Comparison of ENCODE assay signal across 13 cellular contexts in genomic region chr11:65547446-65548125, GRCh38. TPM values are rescaled to one million over a fixed set of nuclear protein-coding genes. Genes with fewer than 3 reads are reported as not detected.
DNase-seq lines count a peak whose midpoint lies in the region; ATAC-seq and TF ChIP-seq lines count a peak whose summit lies in the region.
"Had no signal": no experiment of that assay in that cellular context is flagged by ENCODE, and none has a peak within 500 bp of the region (broad histone marks: within the 10 kb centered on the region; RNA-seq: fewer than 3 reads in every experiment).

No MANE protein-coding gene starts in this region.

- TF ChIP-seq CTCF in right atrium auricular region (IDR thresholded peaks at IDR 0.05): no peak
- TF ChIP-seq CTCF in esophagus squamous epithelium (IDR thresholded peaks at IDR 0.05): no peak

- H3K9me3 ChIP-seq in right atrium auricular region (no peaks in the 10 kb centered on the region), esophagus squamous epithelium (no peaks in the 10 kb centered on the region)
- H3K9me3 ChIP-seq: ovary had no signal

- TF ChIP-seq POLR2A in esophagus squamous epithelium (IDR thresholded peaks at IDR 0.05): no peak

- H3K27me3 ChIP-seq in right atrium auricular region: no peaks in the 10 kb centered on the region
- H3K27me3 ChIP-seq in esophagus squamous epithelium: no peaks in the 10 kb centered on the region
- H3K27me3 ChIP-seq: ovary had no signal

- H3K4me3 ChIP-seq in right atrium auricular region: no peak overlapping the region
- H3K4me3 ChIP-seq in esophagus squamous epithelium: no peak overlapping the region
- H3K4me3 ChIP-seq: ovary had no signal

- H3K36me3 Mint-ChIP-seq in T-cell: peaks cover 18% of the 10 kb centered on the region
- H3K36me3 Mint-ChIP-seq in central memory CD8-positive, alpha-beta T cell (ENCODE audit: insufficient read depth): peaks cover 19% of the 10 kb centered on the region
- peaks cover 60% of the 10 kb centered on the region for H3K36me3 Mint-ChIP-seq in stimulated activated effector memory CD8-positive, alpha-beta T cell treated with anti-CD3 and anti-CD28 coated beads, Interleukin-12 subunit alpha, Interleukin-12 subunit beta, amount 100 ng/mL, for 72 hours

- H3K4me1 Mint-ChIP-seq in T-cell: peaks cover 50 to 71% (median 61%) of the 10 kb centered on the region in 3 donors
- H3K4me1 Mint-ChIP-seq in central memory CD8-positive, alpha-beta T cell: peaks cover 53% of the 10 kb centered on the region
- peaks cover 72% of the 10 kb centered on the region for H3K4me1 Mint-ChIP-seq in stimulated activated effector memory CD8-positive, alpha-beta T cell treated with anti-CD3 and anti-CD28 coated beads, Interleukin-12 subunit alpha, Interleukin-12 subunit beta, amount 100 ng/mL, for 72 hours

- H3K9me3 Mint-ChIP-seq in T-cell: no peaks in the 10 kb centered on the region
- no peaks in the 10 kb centered on the region for H3K9me3 Mint-ChIP-seq in central memory CD8-positive, alpha-beta T cell
- H3K9me3 Mint-ChIP-seq in stimulated activated effector memory CD8-positive, alpha-beta T cell treated with anti-CD3 and anti-CD28 coated beads, Interleukin-12 subunit alpha, Interleukin-12 subunit beta, amount 100 ng/mL, for 72 hours: no peaks in the 10 kb centered on the region

- no peaks in the 10 kb centered on the region for H3K27me3 Mint-ChIP-seq in T-cell
- no peaks in the 10 kb centered on the region for H3K27me3 Mint-ChIP-seq in central memory CD8-positive, alpha-beta T cell

- H3K4me1 ChIP-seq in right atrium auricular region (peaks cover 0 to 6% of the 10 kb centered on the region in 2 donors), esophagus squamous epithelium (peaks cover 12 to 42% (median 24%) of the 10 kb centered on the region in 3 donors)

- intact Hi-C loops in Right ventricle myocardium inferior (cut with DNase I): no loop called here
- intact Hi-C loops in esophagus squamous epithelium (cut with DNase I): loop anchor here (10.0 kb wide), 1 partner anchor 67 kb away; the partner anchor contains the start of genes MAP3K11 and PCNX3

- DNase-seq in Right ventricle myocardium inferior (ENCODE audit: missing footprints) (peak; percentile 40), right atrium auricular region (ENCODE audit: low spot score) (no peak), T-cell (peak in 12 of 34 experiments; percentile 25 to 61 (median 42)), DMS 273 treated with DMSO at 0.1 percent for 48 hours (lab: John Stamatoyannopoulos, UW) (no peak), DMS53 (lab: John Stamatoyannopoulos, UW) (no peak), esophagus squamous epithelium (lab: John Stamatoyannopoulos, UW) (no peak)
- DNase-seq in central memory CD8-positive, alpha-beta T cell (ENCODE audit: low spot score in 2 of 2): peak in 1 of 2 donors; percentile 33
- no peak for DNase-seq in stimulated activated effector memory CD8-positive, alpha-beta T cell treated with anti-CD3 and anti-CD28 coated beads, Interleukin-12 subunit alpha, Interleukin-12 subunit beta, amount 100 ng/mL, for 72 hours (ENCODE audit: low spot score in 2 of 2)
- DNase-seq: NCI-H1436; NCI-H510A treated with DMSO at 0.1 percent for 48 hours; ovary; SHP77; stimulated activated CD8-positive, alpha-beta memory T cell treated with anti-CD3 and anti-CD28 coated beads, Interleukin-4, amount 100 ng/mL, for 48 hours had no signal

- H3K36me3 ChIP-seq in right atrium auricular region (peaks cover 19% of the 10 kb centered on the region), esophagus squamous epithelium (peaks cover 0 to 44% (median 0%) of the 10 kb centered on the region in 3 donors)
- H3K36me3 ChIP-seq: ovary had no signal

- CTCF ChIA-PET in T-cell (lab: Charles Lee): interaction anchor here in 1 of 2 donors (0.8 kb wide), 2 partner anchors 18 to 232 kb away, joined by 3 to 4 read pairs; no protein-coding TSS in a partner anchor

- no peak for ATAC-seq in Right ventricle myocardium inferior
- peak in 1 of 4 experiments; percentile 3 for ATAC-seq in T-cell (replicated peaks in 1 of 4)
- no peak for ATAC-seq in central memory CD8-positive, alpha-beta T cell (replicated peaks; ENCODE audit: extremely low read depth, poor library complexity, severe bottlenecking)
- ATAC-seq in stimulated activated effector memory CD8-positive, alpha-beta T cell treated with anti-CD3 and anti-CD28 coated beads, Interleukin-12 subunit alpha, Interleukin-12 subunit beta, amount 100 ng/mL, for 72 hours: no peak

- H3K27ac ChIP-seq in right atrium auricular region (no peak overlapping the region), esophagus squamous epithelium (no peak overlapping the region)

- peak overlapping the region; percentile 93 for H3K27ac Mint-ChIP-seq in T-cell
- H3K27ac Mint-ChIP-seq in central memory CD8-positive, alpha-beta T cell (ENCODE audit: low read depth): peak overlapping the region; percentile 85
- H3K27ac Mint-ChIP-seq in stimulated activated effector memory CD8-positive, alpha-beta T cell treated with anti-CD3 and anti-CD28 coated beads, Interleukin-12 subunit alpha, Interleukin-12 subunit beta, amount 100 ng/mL, for 72 hours: peak overlapping the region; percentile 62

- 88 to 100% methylated on average over 6 to 25 of the region's 52 CpGs for WGBS in esophagus squamous epithelium, 2 donors

- POLR2A ChIA-PET in T-cell (lab: Charles Lee): no interaction called here

- H3K4me3 Mint-ChIP-seq in T-cell: peak overlapping the region; percentile 45 to 79 (median 78)
- peak overlapping the region; percentile 79 for H3K4me3 Mint-ChIP-seq in central memory CD8-positive, alpha-beta T cell
- H3K4me3 Mint-ChIP-seq in stimulated activated effector memory CD8-positive, alpha-beta T cell treated with anti-CD3 and anti-CD28 coated beads, Interleukin-12 subunit alpha, Interleukin-12 subunit beta, amount 100 ng/mL, for 72 hours: peak overlapping the region; percentile 75

RNA-seq across cellular contexts. Expression of gene LTBP3, which starts 10.6 kb away (rescaled TPM):
- 72.3 TPM for total RNA-seq in Right ventricle myocardium inferior
- 100 to 1,000 TPM; 114 to 161 TPM for total RNA-seq in right atrium auricular region
- total RNA-seq in T-cell: 100 to 1,000 TPM; 200 to 364 (median 284) TPM
- 10 to 100 TPM; 28.1 to 87.5 (median 54.0) TPM for total RNA-seq in esophagus squamous epithelium

RNA-seq across cellular contexts. Expression of gene ZNRD2, which starts 22.7 kb away (rescaled TPM):
- total RNA-seq in Right ventricle myocardium inferior (23.3 TPM), right atrium auricular region (10 to 100 TPM; 36.1 to 50.6 TPM), T-cell (10 to 100 TPM; 32.5 to 36.9 (median 34.5) TPM), esophagus squamous epithelium (10 to 100 TPM; 33.2 to 48.0 (median 40.0) TPM)

RNA-seq across cellular contexts. Expression of gene SCYL1, which starts 22.7 kb away (rescaled TPM):
- total RNA-seq in Right ventricle myocardium inferior (55.6 TPM), right atrium auricular region (10 to 100 TPM; 71.8 to 89.7 TPM), T-cell (10 to 100 TPM; 66.4 to 96.8 (median 76.8) TPM), esophagus squamous epithelium (10 to 100 TPM; 40.6 to 63.3 (median 52.6) TPM)

RNA-seq across cellular contexts. Expression of gene FAM89B, which starts 24.8 kb away (rescaled TPM):
- total RNA-seq in Right ventricle myocardium inferior (45.1 TPM), right atrium auricular region (10 to 100 TPM; 25.7 to 51.0 TPM), T-cell (10 to 100 TPM; 36.3 to 72.9 (median 69.3) TPM), esophagus squamous epithelium (10 to 100 TPM; 12.0 to 44.1 (median 23.9) TPM)

RNA-seq across cellular contexts. Expression of gene EHBP1L1, which starts 28.3 kb away (rescaled TPM):
- 61.0 TPM for total RNA-seq in Right ventricle myocardium inferior
- 10 to 100 TPM; 20.5 to 85.3 TPM for total RNA-seq in right atrium auricular region
- total RNA-seq in T-cell: 100 to 1,000 TPM; 115 to 170 (median 150) TPM
- total RNA-seq in esophagus squamous epithelium: 100 to 1,000 TPM in 1 of 4 donors, 10 to 100 TPM in 3; 46.5 to 101 (median 87.4) TPM
